In genomic region chr19:14450168-14450874, GRCh38 we compare ENCODE assay signal across 1 cellular context.
TF ChIP-seq lines count a peak whose summit lies in the region.

No MANE protein-coding gene starts in this region.

TF ChIP-seq in endothelial cell of umbilical vein, 7 proteins besides CTCF, POLR2A, EP300 and RAD21:
- no peak for TF ChIP-seq JUN (IDR thresholded peaks at IDR 0.05; ENCODE audit: borderline replicate concordance, insufficient read depth, insufficient read length, low read depth)
